Comparison of ENCODE assay signal across 1 cellular context in genomic region chr12:31324845-31325523, GRCh38.
TF ChIP-seq lines count a peak whose summit lies in the region.

No MANE protein-coding gene starts in this region.

TF ChIP-seq in HepG2, 621 proteins besides CTCF, POLR2A, EP300 and RAD21 (continued from another document and continues in another):
- no peak for TF ChIP-seq ZSCAN30 (CRISPR knock-in tag; IDR thresholded peaks at IDR 0.05)
- no peak for TF ChIP-seq ZBTB40 (IDR thresholded peaks at IDR 0.05)
- peak; percentile 55; the same call in 1 of the 2 replicates for TF ChIP-seq ZBTB40 (CRISPR knock-in tag; IDR thresholded peaks at IDR 0.05)
- TF ChIP-seq ZNF513 (CRISPR knock-in tag; conservative IDR thresholded peaks at IDR 0.05): no peak
- TF ChIP-seq POLR2AphosphoS5 (IDR thresholded peaks at IDR 0.05; ENCODE audit: low read depth, low read length): no peak
- no peak for TF ChIP-seq CCAR2 (optimal IDR thresholded peaks at IDR 0.05; ENCODE audit: low read depth, low read length)
- TF ChIP-seq GLMP (CRISPR knock-in tag; IDR thresholded peaks at IDR 0.05; ENCODE audit: borderline replicate concordance): no peak
- TF ChIP-seq RBM39 (IDR thresholded peaks at IDR 0.05; ENCODE audit: low read depth, low read length, poor library complexity, severe bottlenecking): no peak
- 0 out of 2 replicates have a peak, but pooled peaks have one; percentile 40 for TF ChIP-seq SIN3A (IDR thresholded peaks at IDR 0.05; ENCODE audit: borderline replicate concordance, low read depth, low read length)
- TF ChIP-seq NFATC3 (CRISPR knock-in tag; IDR thresholded peaks at IDR 0.05): no peak
- no peak for TF ChIP-seq TBL1XR1 (IDR thresholded peaks at IDR 0.05; ENCODE audit: borderline replicate concordance, low read length, partially characterized antibody)
- TF ChIP-seq ZBTB49 (CRISPR knock-in tag; IDR thresholded peaks at IDR 0.05; ENCODE audit: borderline replicate concordance): no peak
- peak; percentile 25 for TF ChIP-seq MED8 (CRISPR knock-in tag; IDR thresholded peaks at IDR 0.05; ENCODE audit: insufficient replicate concordance)
- no peak for TF ChIP-seq ZSCAN22 (CRISPR knock-in tag; IDR thresholded peaks at IDR 0.05)
- TF ChIP-seq MTA1 (CRISPR knock-in tag; IDR thresholded peaks at IDR 0.05; ENCODE audit: borderline replicate concordance): peak; percentile 61; the same call in 1 of the 2 replicates
- no peak for TF ChIP-seq MAZ (IDR thresholded peaks at IDR 0.05; ENCODE audit: borderline replicate concordance, low read depth, low read length)
- TF ChIP-seq MAZ (CRISPR knock-in tag; IDR thresholded peaks at IDR 0.05; ENCODE audit: low read depth): 0 out of 2 replicates have a peak, but pooled peaks have one; percentile 27
- no peak for TF ChIP-seq ZNF235 (CRISPR knock-in tag; IDR thresholded peaks at IDR 0.05; ENCODE audit: borderline replicate concordance)
- no peak for TF ChIP-seq NR3C1 (CRISPR knock-in tag; IDR thresholded peaks at IDR 0.05)
- no peak for TF ChIP-seq ZBTB44 (CRISPR knock-in tag; IDR thresholded peaks at IDR 0.05)
- TF ChIP-seq AKAP8 (CRISPR knock-in tag; IDR thresholded peaks at IDR 0.05): peak; percentile 53
- TF ChIP-seq ZUFSP (CRISPR knock-in tag; IDR thresholded peaks at IDR 0.05; ENCODE audit: borderline replicate concordance): no peak
- TF ChIP-seq CREB3 (CRISPR knock-in tag; IDR thresholded peaks at IDR 0.05): no peak; the same call in 1 of the 2 replicates
- TF ChIP-seq ISX (CRISPR knock-in tag; conservative IDR thresholded peaks at IDR 0.05): 0 out of 2 replicates have a peak, but pooled peaks have one; percentile 21
- TF ChIP-seq ZBTB7A (CRISPR knock-in tag; IDR thresholded peaks at IDR 0.05): 0 out of 2 replicates have a peak, but pooled peaks have one; percentile 18
- no peak for TF ChIP-seq ZNF275 (CRISPR knock-in tag; IDR thresholded peaks at IDR 0.05; ENCODE audit: borderline replicate concordance)
